24 cellular contexts compared by ENCODE assay signal in genomic region chr4:142698541-142698940, GRCh38.
DNase-seq lines count a peak whose midpoint lies in the region; ATAC-seq lines count a peak whose summit lies in the region.
"Had no signal": no experiment of that assay in that cellular context is flagged by ENCODE, and none has a peak within 500 bp of the region (broad histone marks: within the 10 kb centered on the region; RNA-seq: fewer than 3 reads in every experiment).

No MANE protein-coding gene starts in this region.

- POLR2A ChIA-PET in naive thymus-derived CD8-positive, alpha-beta T cell (lab: Charles Lee): interaction anchor here (0.6 to 1.3 kb wide), 3 partner anchors 10 to 377 kb away, joined by 3 to 8 read pairs (median 4); no protein-coding TSS in a partner anchor

- peak overlapping the region; percentile 5 for H3K4me3 Mint-ChIP-seq in activated CD4-positive, alpha-beta T cell treated with anti-CD3 and anti-CD28 coated beads, Interleukin-2, amount 10 ng/mL, durations not matched to agents 24 days and 14 days
- H3K4me3 Mint-ChIP-seq in activated T-helper 17 cell treated with anti-CD3 and anti-CD28 coated beads, Interleukin-2, amount 50 U/mL, for 72 hours: peak overlapping the region; percentile 39
- peak overlapping the region in 8 of 10 donors; percentile 12 to 67 (median 20) for H3K4me3 Mint-ChIP-seq in naive thymus-derived CD8-positive, alpha-beta T cell

- ATAC-seq in activated T-helper 17 cell treated with anti-CD3 and anti-CD28 coated beads, Interleukin-2, amount 50 U/mL, for 72 hours (replicated peaks): no peak
- peak in 1 of 2 donors; percentile 21 for ATAC-seq in naive thymus-derived CD8-positive, alpha-beta T cell
- ATAC-seq in Right ventricle myocardium superior (ENCODE audit: poor library complexity): no peak
- ATAC-seq: body of pancreas, foreskin keratinocyte, Panc1, psoas muscle, upper lobe of right lung had no signal

- no peaks in the 10 kb centered on the region for H3K27me3 Mint-ChIP-seq in activated CD4-positive, alpha-beta T cell treated with anti-CD3 and anti-CD28 coated beads, Interleukin-2, amount 10 ng/mL, durations not matched to agents 24 days and 14 days
- no peaks in the 10 kb centered on the region for H3K27me3 Mint-ChIP-seq in activated T-helper 17 cell treated with anti-CD3 and anti-CD28 coated beads, Interleukin-2, amount 50 U/mL, for 72 hours
- no peaks in the 10 kb centered on the region for H3K27me3 Mint-ChIP-seq in naive thymus-derived CD8-positive, alpha-beta T cell

- peaks cover 11% of the 10 kb centered on the region for H3K9me3 Mint-ChIP-seq in activated CD4-positive, alpha-beta T cell treated with anti-CD3 and anti-CD28 coated beads, Interleukin-2, amount 10 ng/mL, durations not matched to agents 24 days and 14 days
- no peaks in the 10 kb centered on the region for H3K9me3 Mint-ChIP-seq in activated T-helper 17 cell treated with anti-CD3 and anti-CD28 coated beads, Interleukin-2, amount 50 U/mL, for 72 hours
- H3K9me3 Mint-ChIP-seq in naive thymus-derived CD8-positive, alpha-beta T cell: no peaks in the 10 kb centered on the region

- DNase-seq in activated CD4-positive, alpha-beta T cell treated with anti-CD3 and anti-CD28 coated beads, Interleukin-2, amount 10 ng/mL, durations not matched to agents 24 days and 14 days: peak; percentile 61
- no peak for DNase-seq in activated CD4-positive, alpha-beta T cell treated with anti-CD3 and anti-CD28 coated beads, Interleukin-2, amount 50 U/mL, for 48 hours
- DNase-seq in ELF-1 (ENCODE audit: low read depth, low spot score) (peak; percentile 65), putamen (ENCODE audit: low spot score) (no peak), Right ventricle myocardium superior (no peak), NCI-H2081 (lab: John Stamatoyannopoulos, UW) (no peak)
- no peak for DNase-seq in naive thymus-derived CD8-positive, alpha-beta T cell
- DNase-seq: 8988T; activated CD4-positive, alpha-beta T cell treated with anti-CD3 and anti-CD28 coated beads for 48 hours; body of pancreas; effector CD4-positive, alpha-beta T cell; HCEC 1CT; KG1; mesenchymal stem cell; NCI-H1436 treated with DMSO at 0.1 percent for 48 hours; NCI-H510A treated with DMSO at 0.1 percent for 48 hours; NK-92 treated with Interleukin-12 subunit alpha and Interleukin-12 subunit beta, amount 100 ng/mL, for 24 hours; nucleus accumbens; psoas muscle; stimulated activated CD8-positive, alpha-beta memory T cell treated with anti-CD3 and anti-CD28 coated beads, Interleukin-4, amount 100 ng/mL, for 48 hours; upper lobe of right lung had no signal

- peaks cover 52% of the 10 kb centered on the region for H3K4me1 Mint-ChIP-seq in activated CD4-positive, alpha-beta T cell treated with anti-CD3 and anti-CD28 coated beads, Interleukin-2, amount 10 ng/mL, durations not matched to agents 24 days and 14 days
- H3K4me1 Mint-ChIP-seq in activated T-helper 17 cell treated with anti-CD3 and anti-CD28 coated beads, Interleukin-2, amount 50 U/mL, for 72 hours: peaks cover 46% of the 10 kb centered on the region
- H3K4me1 Mint-ChIP-seq in naive thymus-derived CD8-positive, alpha-beta T cell: peaks cover 34 to 70% (median 60%) of the 10 kb centered on the region in 4 donors

- H3K27ac Mint-ChIP-seq in activated CD4-positive, alpha-beta T cell treated with anti-CD3 and anti-CD28 coated beads, Interleukin-2, amount 10 ng/mL, durations not matched to agents 24 days and 14 days: peak overlapping the region; percentile 6
- H3K27ac Mint-ChIP-seq in activated T-helper 17 cell treated with anti-CD3 and anti-CD28 coated beads, Interleukin-2, amount 50 U/mL, for 72 hours: no peak overlapping the region
- peak overlapping the region; percentile 58 to 98 (median 88) for H3K27ac Mint-ChIP-seq in naive thymus-derived CD8-positive, alpha-beta T cell

- intact Hi-C loops in activated CD4-positive, alpha-beta T cell treated with anti-CD3 and anti-CD28 coated beads, Interleukin-2, amount 10 ng/mL, durations not matched to agents 24 days and 14 days (cut with micrococcal nuclease): loop anchor here (5.0 kb wide), 3 partner anchors 119 to 346 kb away; no protein-coding TSS in a partner anchor
- intact Hi-C loops in Right ventricle myocardium superior (cut with DNase I): no loop called here

- peaks cover 10% of the 10 kb centered on the region for H3K36me3 Mint-ChIP-seq in activated CD4-positive, alpha-beta T cell treated with anti-CD3 and anti-CD28 coated beads, Interleukin-2, amount 10 ng/mL, durations not matched to agents 24 days and 14 days (ENCODE audit: low read depth)
- no peaks in the 10 kb centered on the region for H3K36me3 Mint-ChIP-seq in activated T-helper 17 cell treated with anti-CD3 and anti-CD28 coated beads, Interleukin-2, amount 50 U/mL, for 72 hours (ENCODE audit: low read depth)
- H3K36me3 Mint-ChIP-seq in naive thymus-derived CD8-positive, alpha-beta T cell: peaks cover 0 to 3% (median 0%) of the 10 kb centered on the region in 3 donors

Comparison
In these comparisons a context has a peak if more than half of its experiments do, and no peak if none do; other contexts are left out.
1. DNase-seq: peak in activated CD4-positive, alpha-beta T cell treated with anti-CD3 and anti-CD28 coated beads, Interleukin-2, amount 10 ng/mL, durations not matched to agents 24 days and 14 days (single experiment) and ELF-1 (single experiment); none in activated CD4-positive, alpha-beta T cell treated with anti-CD3 and anti-CD28 coated beads, Interleukin-2, amount 50 U/mL, for 48 hours (0 of 2), naive thymus-derived CD8-positive, alpha-beta T cell (0 of 10), putamen (single experiment), Right ventricle myocardium superior (single experiment) and NCI-H2081 (0 of 2).
2. Peak in every context shown above with its lines, with median percentiles within 50 percentile points of each other: H3K4me3 Mint-ChIP-seq.